Comparison of ENCODE assay signal across 10 cellular contexts in genomic region chr15:71079208-71080044, GRCh38. TPM values are rescaled to one million over a fixed set of nuclear protein-coding genes. Genes with fewer than 3 reads are reported as not detected.
DNase-seq lines count a peak whose midpoint lies in the region; ATAC-seq and TF ChIP-seq lines count a peak whose summit lies in the region.
"Had no signal": no experiment of that assay in that cellular context is flagged by ENCODE, and none has a peak within 500 bp of the region (broad histone marks: within the 10 kb centered on the region; RNA-seq: fewer than 3 reads in every experiment).

No MANE protein-coding gene starts in this region.

- H3K4me1 Mint-ChIP-seq in T-helper 17 cell, result no peaks in the 10 kb centered on the region

- peak; percentile 71 for DNase-seq in GM03348 (ENCODE audit: low spot score)
- DNase-seq in T1000 (lab: John Stamatoyannopoulos, UW), result peak; percentile 44
- DNase-seq in foreskin fibroblast, result peak; percentile 81 to 85
- peak; percentile 22 for DNase-seq in retinal pigment epithelial cell (ENCODE audit: low read depth)
- no peak for DNase-seq in stimulated activated CD4-positive, alpha-beta T cell treated with anti-CD3 and anti-CD28 coated beads, Interleukin-2, amount 100 ng/mL, for 24 hours
- no peak for DNase-seq in hypothalamus (lab: John Stamatoyannopoulos, UW)
- DNase-seq in T-helper 17 cell, result no peak
- DNase-seq in effector CD8-positive, alpha-beta T cell (lab: John Stamatoyannopoulos, UW), result no peak
- DNase-seq: glutamatergic neuron had no signal

- no peaks in the 10 kb centered on the region for H3K9me3 ChIP-seq in T-helper 17 cell (ENCODE audit: control insufficient read depth, low read length, poor library complexity, severe bottlenecking)

- H3K27ac Mint-ChIP-seq in T-helper 17 cell, result no peak overlapping the region

- no peak for TF ChIP-seq CTCF in foreskin fibroblast (IDR thresholded peaks at IDR 0.05; ENCODE audit: low read depth, low read length)
- TF ChIP-seq CTCF in retinal pigment epithelial cell (conservative IDR thresholded peaks at IDR 0.05; ENCODE audit: low read depth, low read length), result no peak

- no peak overlapping the region for H3K4me3 ChIP-seq in foreskin fibroblast (ENCODE audit: low read depth in 1 of 2, low read length in 2 of 2)
- H3K4me3 ChIP-seq in retinal pigment epithelial cell (ENCODE audit: low read length), result no peak overlapping the region

- H3K36me3 Mint-ChIP-seq in T-helper 17 cell (ENCODE audit: low read depth), result peaks cover 2% of the 10 kb centered on the region

- no peak overlapping the region for H3K4me3 Mint-ChIP-seq in T-helper 17 cell

- H3K27me3 Mint-ChIP-seq in T-helper 17 cell, result peaks cover 11% of the 10 kb centered on the region

- ATAC-seq in T-helper 17 cell, result no peak

RNA-seq across cellular contexts. Expression of gene THSD4, which starts 35.8 kb away (rescaled TPM):
- not detected for total RNA-seq in T-helper 17 cell
- total RNA-seq: activated CD8-positive, alpha-beta memory T cell treated with anti-CD3 and anti-CD28 coated beads for 36 hours had no signal

Comparison
In these comparisons a context has a peak if more than half of its experiments do, and no peak if none do; other contexts are left out.
1. DNase-seq: peak in GM03348 (single experiment), T1000 (single experiment), foreskin fibroblast (2 of 2) and retinal pigment epithelial cell (single experiment); none in stimulated activated CD4-positive, alpha-beta T cell treated with anti-CD3 and anti-CD28 coated beads, Interleukin-2, amount 100 ng/mL, for 24 hours (0 of 2), hypothalamus (0 of 51), T-helper 17 cell (0 of 3) and effector CD8-positive, alpha-beta T cell (single experiment).